In genomic region chr14:30980106-30980704, GRCh38 we compare ENCODE assay signal across 8 cellular contexts. TPM values are rescaled to one million over a fixed set of nuclear protein-coding genes. Genes with fewer than 3 reads are reported as not detected.
DNase-seq lines count a peak whose midpoint lies in the region; ATAC-seq and TF ChIP-seq lines count a peak whose summit lies in the region.
"Not testable (repeated sequence)": the region's sequence is repeated elsewhere in the genome, so short reads cannot be mapped to it uniquely, and the experiment has no call there.

No MANE protein-coding gene starts in this region.

- not testable (repeated sequence) for H3K14ac ChIP-seq in H9 (ENCODE audit: insufficient read depth, low read length)

- H3K4me2 ChIP-seq in H9 (ENCODE audit: insufficient read depth, insufficient read length, low read length) = not testable (repeated sequence)

- intact Hi-C loops in activated naive CD4-positive, alpha-beta T cell treated with anti-CD3 and anti-CD28 coated beads for 36 hours (cut with micrococcal nuclease) = loop anchor here (1.0 to 5.0 kb wide), 4 partner anchors 102 to 477 kb away; partner anchors contain the start of gene DTD2

- peaks cover 16% of the 10 kb centered on the region; the same call in 1 of the 2 replicates for H3K79me2 ChIP-seq in H9 (ENCODE audit: insufficient read depth, low read length)

- H3K36me3 Mint-ChIP-seq in H9 (ENCODE audit: insufficient read depth in 1 of 3, low read depth in 3 of 3); activated naive CD4-positive, alpha-beta T cell treated with anti-CD3 and anti-CD28 coated beads for 36 hours (ENCODE audit: low read depth); stimulated activated naive B cell treated with anti-CD40 and anti-IgM and Interleukin-4, amounts not matched to agents 10 μg/mL and 1 μg/mL and 100 μg/mL, for 72 hours: not testable (repeated sequence)

- not testable (repeated sequence) for H4K5ac ChIP-seq in H9 (ENCODE audit: insufficient read length, low read depth, low read length)

- H2BK5ac ChIP-seq in H9 (ENCODE audit: insufficient read length, low read length) = not testable (repeated sequence)

- H3K27ac Mint-ChIP-seq in H9 = peak overlapping the region in 1 of 3 experiments; percentile 22; a peak in 1 of 7 replicates
- H3K27ac Mint-ChIP-seq in activated naive CD4-positive, alpha-beta T cell treated with anti-CD3 and anti-CD28 coated beads for 36 hours; stimulated activated naive B cell treated with anti-CD40 and anti-IgM and Interleukin-4, amounts not matched to agents 10 μg/mL and 1 μg/mL and 100 μg/mL, for 72 hours: not testable (repeated sequence)

- not testable (repeated sequence) for H3K23ac ChIP-seq in H9 (ENCODE audit: insufficient read length, low read depth, low read length)

- not testable (repeated sequence) for H3K9me3 ChIP-seq in H9 (ENCODE audit: control insufficient read depth, low read depth, low read length)

- H3T11ph ChIP-seq in H9 (ENCODE audit: low read length) = not testable (repeated sequence)

- peak; percentile 72 for TF ChIP-seq CTCF in H9 (conservative IDR thresholded peaks at IDR 0.05)
- peak; percentile 73 for TF ChIP-seq CTCF in fibroblast of mammary gland (conservative IDR thresholded peaks at IDR 0.05; ENCODE audit: control insufficient read depth, insufficient read depth, low read depth, low read length)

- not testable (repeated sequence) for H4K8ac ChIP-seq in H9 (replicated peaks; ENCODE audit: insufficient read length, low read depth, low read length)

- CTCF ChIA-PET in activated naive CD4-positive, alpha-beta T cell treated with anti-CD3 and anti-CD28 coated beads for 36 hours (lab: Charles Lee) = interaction anchor here (0.6 to 4.4 kb wide), 17 partner anchors 9 to 322 kb away, joined by 3 to 29 read pairs (median 3); partner anchors contain the start of gene STRN3

- not testable (repeated sequence) for H3K27ac ChIP-seq in H9 (ENCODE audit: insufficient read length, low read depth, low read length)

- not testable (repeated sequence) for H3K9ac ChIP-seq in H9 (ENCODE audit: extremely low read depth, insufficient read length, low read length)

- H2AFZ ChIP-seq in H9 (ENCODE audit: low read length) = not testable (repeated sequence)

- ATAC-seq in stimulated activated naive B cell treated with anti-CD40 and anti-IgM and Interleukin-4, amounts not matched to agents 10 μg/mL and 1 μg/mL and 100 μg/mL, for 72 hours (replicated peaks) = peak; percentile 73 to 74

- not testable (repeated sequence) for H2BK120ac ChIP-seq in H9 (ENCODE audit: low read depth, low read length, poor library complexity, severe bottlenecking)

- H2BK20ac ChIP-seq in H9 (ENCODE audit: low read depth, low read length, poor library complexity, severe bottlenecking) = not testable (repeated sequence)

- H3K18ac ChIP-seq in H9 (ENCODE audit: insufficient read length, low read depth, low read length) = not testable (repeated sequence)

- peak; percentile 82 for DNase-seq in DMS 273 (lab: John Stamatoyannopoulos, UW; ENCODE audit: unreplicated experiment)
- not testable (repeated sequence) for DNase-seq in H9
- peak; percentile 48 for DNase-seq in NCI-H1105 treated with DMSO at 0.1 percent for 48 hours (lab: John Stamatoyannopoulos, UW)
- DNase-seq in SHP77 treated with DMSO at 0.1 percent for 48 hours (lab: John Stamatoyannopoulos, UW) = peak; percentile 20
- peak; percentile 56 for DNase-seq in activated naive CD4-positive, alpha-beta T cell treated with anti-CD3 and anti-CD28 coated beads for 36 hours
- DNase-seq in fibroblast of mammary gland (ENCODE audit: low read depth) = peak; percentile 83
- DNase-seq in midbrain (lab: John Stamatoyannopoulos, UW) = peak; percentile 57
- peak; percentile 18 for DNase-seq in stimulated activated naive B cell treated with anti-CD40 and anti-IgM and Interleukin-4, amounts not matched to agents 10 μg/mL and 1 μg/mL and 100 μg/mL, for 72 hours

- H3K4ac ChIP-seq in H9 (ENCODE audit: low read depth, low read length) = not testable (repeated sequence)

- H3K23me2 ChIP-seq in H9 (ENCODE audit: insufficient read length, low read depth, low read length, poor library complexity, severe bottlenecking) = not testable (repeated sequence)

- H3K56ac ChIP-seq in H9 (ENCODE audit: insufficient read length, low read depth, low read length) = not testable (repeated sequence)

- H3K79me1 ChIP-seq in H9 (ENCODE audit: insufficient read depth, low read depth, low read length, poor library complexity, severe bottlenecking) = not testable (repeated sequence)

- not testable (repeated sequence) for H2AK5ac ChIP-seq in H9 (ENCODE audit: insufficient read length, low read length)

- H3K4me3 ChIP-seq in fibroblast of mammary gland (ENCODE audit: control insufficient read depth, low read depth, low read length) = not testable (repeated sequence)

- not testable (repeated sequence) for H3K27me3 ChIP-seq in H9 (ENCODE audit: insufficient read depth, low read length)

- not testable (repeated sequence) for H3K27me3 Mint-ChIP-seq in H9 (ENCODE audit: low read depth); activated naive CD4-positive, alpha-beta T cell treated with anti-CD3 and anti-CD28 coated beads for 36 hours (ENCODE audit: low read depth); stimulated activated naive B cell treated with anti-CD40 and anti-IgM and Interleukin-4, amounts not matched to agents 10 μg/mL and 1 μg/mL and 100 μg/mL, for 72 hours

- not testable (repeated sequence) for H4K20me1 ChIP-seq in H9 (ENCODE audit: control insufficient read depth, insufficient read depth, insufficient read length)

- not testable (repeated sequence) for H3K9me3 Mint-ChIP-seq in H9; activated naive CD4-positive, alpha-beta T cell treated with anti-CD3 and anti-CD28 coated beads for 36 hours; stimulated activated naive B cell treated with anti-CD40 and anti-IgM and Interleukin-4, amounts not matched to agents 10 μg/mL and 1 μg/mL and 100 μg/mL, for 72 hours

- no CpG with 5 or more reads among the region's 13 CpGs for WGBS in H9 (ENCODE audit: extremely low coverage, insufficient read length, low lambda C conversion rate)

- H3K4me1 Mint-ChIP-seq in H9 = not testable (repeated sequence)
- peaks cover 15% of the 10 kb centered on the region for H3K4me1 Mint-ChIP-seq in activated naive CD4-positive, alpha-beta T cell treated with anti-CD3 and anti-CD28 coated beads for 36 hours (ENCODE audit: low read depth)
- peaks cover 16 to 56% of the 10 kb centered on the region in 2 donors for H3K4me1 Mint-ChIP-seq in stimulated activated naive B cell treated with anti-CD40 and anti-IgM and Interleukin-4, amounts not matched to agents 10 μg/mL and 1 μg/mL and 100 μg/mL, for 72 hours

- not testable (repeated sequence) for H2BK15ac ChIP-seq in H9 (ENCODE audit: low read depth, low read length)

- not testable (repeated sequence) for H2BK12ac ChIP-seq in H9 (ENCODE audit: insufficient read length, low read depth, low read length)

- not testable (repeated sequence) for H4K91ac ChIP-seq in H9 (ENCODE audit: insufficient read length, low read depth, low read length)

- H3K4me1 ChIP-seq in H9 (ENCODE audit: insufficient read depth, low read length) = not testable (repeated sequence)

- not testable (repeated sequence) for H3K4me3 Mint-ChIP-seq in H9; activated naive CD4-positive, alpha-beta T cell treated with anti-CD3 and anti-CD28 coated beads for 36 hours; stimulated activated naive B cell treated with anti-CD40 and anti-IgM and Interleukin-4, amounts not matched to agents 10 μg/mL and 1 μg/mL and 100 μg/mL, for 72 hours

RNA-seq across cellular contexts. Expression of gene AP4S1, which starts 45.2 kb away (rescaled TPM):
- total RNA-seq in H9 (2021) = 11.3 and 13.7 TPM in 2 replicates
- total RNA-seq in activated naive CD4-positive, alpha-beta T cell treated with anti-CD3 and anti-CD28 coated beads for 36 hours = 1 to 10 TPM; 1.6 to 2.9 TPM

RNA-seq across cellular contexts. Expression of gene STRN3, which starts 46.0 kb away (rescaled TPM):
- 49.5 and 52.1 TPM in 2 replicates for total RNA-seq in H9 (2021)
- 10 to 100 TPM; 12.6 to 13.8 TPM for total RNA-seq in activated naive CD4-positive, alpha-beta T cell treated with anti-CD3 and anti-CD28 coated beads for 36 hours
